23 cellular contexts compared by ENCODE assay signal in genomic region chr7:85997515-85997914, GRCh38.
DNase-seq lines count a peak whose midpoint lies in the region; ATAC-seq, FAIRE-seq and TF ChIP-seq lines count a peak whose summit lies in the region.
"Had no signal": no experiment of that assay in that cellular context is flagged by ENCODE, and none has a peak within 500 bp of the region (broad histone marks: within the 10 kb centered on the region; RNA-seq: fewer than 3 reads in every experiment).

No MANE protein-coding gene starts in this region.

- dilution Hi-C loops in endothelial cell of umbilical vein (cut with MboI; ENCODE audit: extremely low pct_ligation_motif_present, low sequenced_read_pairs): no loop called here

- H3K9ac ChIP-seq in SK-N-SH (no peak overlapping the region), PC-3 (ENCODE audit: low read length) (no peak overlapping the region), endothelial cell of umbilical vein (replicated peaks; ENCODE audit: extremely low read depth, insufficient read depth, low read length) (no peak overlapping the region)
- H3K9ac ChIP-seq: BLaER1 treated with 17β-estradiol and CSF1 and Interleukin-3, amounts not matched to agents 10 nM and 100 nM had no signal

- CTCF ChIA-PET in SK-N-SH (lab: Yijun Ruan, JAX): interaction anchor here (1.0 to 1.7 kb wide), 2 partner anchors 26 to 341 kb away, joined by 3 read pairs; no protein-coding TSS in a partner anchor
- CTCF ChIA-PET in PC-3 (lab: Charles Lee): no interaction called here
- CTCF ChIA-PET in endothelial cell of umbilical vein (lab: Charles Lee): no interaction called here

- H3K9me2 ChIP-seq in SK-N-SH (no peaks in the 10 kb centered on the region), PC-3 (replicated peaks; ENCODE audit: low read length) (no peaks in the 10 kb centered on the region)

- no peak for TF ChIP-seq EP300 in SK-N-SH (IDR thresholded peaks at IDR 0.05; ENCODE audit: borderline replicate concordance in 1 of 2, low read depth in 1 of 2, low read length in 1 of 2)

- no peaks in the 10 kb centered on the region for H3K9me1 ChIP-seq in endothelial cell of umbilical vein (replicated peaks; ENCODE audit: control insufficient read depth, extremely low read depth, insufficient read depth, low read length)

- H2AFZ ChIP-seq in SK-N-SH (ENCODE audit: low read depth) (no peak overlapping the region; the same call in 1 of the 2 replicates), PC-3 (ENCODE audit: low read length) (no peak overlapping the region), endothelial cell of umbilical vein (ENCODE audit: low read depth, low read length) (no peak overlapping the region)
- H2AFZ ChIP-seq: GM23338 had no signal

- H3K27ac ChIP-seq in SK-N-SH (ENCODE audit: low read depth in 2 of 2, low read length in 1 of 2) (no peak overlapping the region), PC-3 (ENCODE audit: low read length) (no peak overlapping the region), endothelial cell of umbilical vein (ENCODE audit: insufficient read depth, low read depth, low read length) (no peak overlapping the region)
- H3K27ac ChIP-seq: A549; BLaER1 treated with 17β-estradiol and CSF1 and Interleukin-3, amounts not matched to agents 10 nM and 100 nM had no signal

- FAIRE-seq in endothelial cell of umbilical vein (lab: Jason Lieb, UNC): no peak
- FAIRE-seq: D721Med, G401.6, GM12892 had no signal

- H3K27ac Mint-ChIP-seq in HFFc6: no peak overlapping the region
- H3K27ac Mint-ChIP-seq: CD14-positive monocyte; CD4-positive, alpha-beta T cell; CD8-positive, alpha-beta memory T cell; GM23338; H9 had no signal

- H3K4me1 ChIP-seq in SK-N-SH (ENCODE audit: control insufficient read depth in 1 of 2, insufficient read depth in 2 of 2, low read depth in 1 of 2, low read length in 1 of 2) (no peaks in the 10 kb centered on the region), PC-3 (ENCODE audit: insufficient read depth, low read length) (no peaks in the 10 kb centered on the region), endothelial cell of umbilical vein (ENCODE audit: control insufficient read depth, extremely low read depth, insufficient read depth, low read length) (peaks cover 7% of the 10 kb centered on the region)
- H3K4me1 ChIP-seq: A549; BE2C; BLaER1 treated with 17β-estradiol and CSF1 and Interleukin-3, amounts not matched to agents 10 nM and 100 nM had no signal

- H3K4me3 ChIP-seq in SK-N-SH (ENCODE audit: low read depth in 2 of 2, low read length in 1 of 2) (no peak overlapping the region), PC-3 (ENCODE audit: low read length) (no peak overlapping the region), endothelial cell of umbilical vein (replicated peaks in 1 of 3; ENCODE audit: insufficient read depth in 1 of 3, low read depth in 1 of 3, low read length in 3 of 3) (no peak overlapping the region)
- H3K4me3 ChIP-seq: A549; BLaER1 treated with 17β-estradiol and CSF1 and Interleukin-3, amounts not matched to agents 10 nM and 100 nM; GM23338 had no signal

- no peak for TF ChIP-seq POLR2A in endothelial cell of umbilical vein (IDR thresholded peaks at IDR 0.05; ENCODE audit: low read depth, low read length)

- H3K4me3 Mint-ChIP-seq in HFFc6: no peak overlapping the region
- H3K4me3 Mint-ChIP-seq: CD14-positive monocyte; CD4-positive, alpha-beta T cell; CD8-positive, alpha-beta memory T cell; GM23338; H9 had no signal

- TF ChIP-seq CTCF in SK-N-SH (IDR thresholded peaks at IDR 0.05) (no peak), PC-3 (conservative IDR thresholded peaks at IDR 0.05; ENCODE audit: low read depth, low read length) (no peak), endothelial cell of umbilical vein (IDR thresholded peaks at IDR 0.05; ENCODE audit: extremely low read depth in 1 of 2, insufficient read depth in 1 of 2, low read depth in 1 of 2, low read length in 2 of 2) (no peak), HFFc6 (IDR thresholded peaks at IDR 0.05) (no peak)

- H3K9me3 ChIP-seq in SK-N-SH (no peaks in the 10 kb centered on the region; the same call in 1 of the 2 replicates), PC-3 (ENCODE audit: low read length) (no peaks in the 10 kb centered on the region), endothelial cell of umbilical vein (replicated peaks; ENCODE audit: control insufficient read depth, insufficient read depth, low read length) (no peaks in the 10 kb centered on the region)
- H3K9me3 ChIP-seq: A549, BE2C had no signal

- H4K20me1 ChIP-seq in SK-N-SH (ENCODE audit: insufficient read depth) (no peaks in the 10 kb centered on the region), PC-3 (ENCODE audit: low read length) (no peaks in the 10 kb centered on the region), endothelial cell of umbilical vein (replicated peaks; ENCODE audit: control insufficient read depth, extremely low read depth, insufficient read depth, low read length) (no peaks in the 10 kb centered on the region)
- H4K20me1 ChIP-seq: BLaER1 treated with 17β-estradiol and CSF1 and Interleukin-3, amounts not matched to agents 10 nM and 100 nM had no signal

- intact Hi-C loops in PC-3 (cut with micrococcal nuclease): no loop called here
- intact Hi-C loops in endothelial cell of umbilical vein (cut with micrococcal nuclease): no loop called here

- H3K36me3 ChIP-seq in SK-N-SH (replicated peaks in 1 of 2; ENCODE audit: control insufficient read depth in 1 of 2, insufficient read depth in 2 of 2, low read length in 1 of 2) (no peaks in the 10 kb centered on the region), PC-3 (ENCODE audit: low read depth, low read length) (no peaks in the 10 kb centered on the region), endothelial cell of umbilical vein (ENCODE audit: control insufficient read depth in 2 of 2, extremely low read depth in 1 of 2, insufficient read depth in 2 of 2, low read length in 2 of 2) (no peaks in the 10 kb centered on the region)
- H3K36me3 ChIP-seq: BE2C; BLaER1 treated with 17β-estradiol and CSF1 and Interleukin-3, amounts not matched to agents 10 nM and 100 nM had no signal

- H3K79me2 ChIP-seq in SK-N-SH (ENCODE audit: insufficient read depth): no peaks in the 10 kb centered on the region
- no peaks in the 10 kb centered on the region for H3K79me2 ChIP-seq in PC-3 (ENCODE audit: low read length)
- H3K79me2 ChIP-seq in endothelial cell of umbilical vein (ENCODE audit: control insufficient read depth, insufficient read depth, low read length): no peaks in the 10 kb centered on the region

- no peaks in the 10 kb centered on the region for H3K4me1 Mint-ChIP-seq in HFFc6 (ENCODE audit: low read depth)
- H3K4me1 Mint-ChIP-seq: CD14-positive monocyte; CD8-positive, alpha-beta memory T cell; GM23338; H9 had no signal

- H3F3A ChIP-seq in SK-N-SH (replicated peaks; ENCODE audit: insufficient read depth): peaks cover 8% of the 10 kb centered on the region
- no peaks in the 10 kb centered on the region for H3F3A ChIP-seq in PC-3 (ENCODE audit: low read length, unreplicated experiment)

- TF ChIP-seq RAD21 in SK-N-SH (IDR thresholded peaks at IDR 0.05; ENCODE audit: low read length): no peak

- ATAC-seq in SK-N-SH treated with all-trans-retinoic acid at 6 μM for 48 hours: no peak
- ATAC-seq in PC-3: peak; percentile 65
- ATAC-seq: A549, GM23338, HCT116 had no signal

- H3K36me3 Mint-ChIP-seq in HFFc6 (ENCODE audit: low read depth): no peaks in the 10 kb centered on the region; the same call in 1 of the 2 replicates
- H3K36me3 Mint-ChIP-seq: CD14-positive monocyte; CD8-positive, alpha-beta memory T cell had no signal

- POLR2A ChIA-PET in SK-N-SH (lab: Yijun Ruan, JAX): no interaction called here
- POLR2A ChIA-PET in PC-3 (lab: Charles Lee; ENCODE audit: unreplicated experiment): interaction anchor here (0.5 kb wide), 1 partner anchor 172 kb away, joined by 3 read pairs; no protein-coding TSS in a partner anchor
- POLR2A ChIA-PET in endothelial cell of umbilical vein (lab: Charles Lee): no interaction called here

- peaks cover 81% of the 10 kb centered on the region for H3K9me3 Mint-ChIP-seq in HFFc6
- H3K9me3 Mint-ChIP-seq: GM23338 had no signal

- no peak for DNase-seq in SK-N-SH
- peak; percentile 7 for DNase-seq in PC-3
- DNase-seq in endothelial cell of umbilical vein (ENCODE audit: low read depth, low spot score): peak; percentile 42
- DNase-seq in activated naive CD4-positive, alpha-beta T cell treated with Interleukin-2 at 50 U/mL for 16 hours: no peak
- DNase-seq in HFFc6: no peak
- DNase-seq: 8988T; ACHN; AML-193; BE2C; CD4-positive, alpha-beta T cell; CD8-positive, alpha-beta memory T cell; DMS 273 treated with DMSO at 0.1 percent for 48 hours; DND-41; H9 had no signal

- no peaks in the 10 kb centered on the region for H3K27me3 ChIP-seq in SK-N-SH (ENCODE audit: insufficient read depth)
- no peaks in the 10 kb centered on the region for H3K27me3 ChIP-seq in PC-3 (ENCODE audit: low read length)
- H3K27me3 ChIP-seq in endothelial cell of umbilical vein (ENCODE audit: control insufficient read depth in 2 of 2, insufficient read depth in 2 of 2, low read length in 2 of 2): no peaks in the 10 kb centered on the region
- H3K27me3 ChIP-seq: BE2C; BLaER1 treated with 17β-estradiol and CSF1 and Interleukin-3, amounts not matched to agents 10 nM and 100 nM had no signal

- H3K4me2 ChIP-seq in SK-N-SH: no peak overlapping the region
- no peak overlapping the region for H3K4me2 ChIP-seq in PC-3 (ENCODE audit: low read length)
- peak overlapping the region; percentile 36 for H3K4me2 ChIP-seq in endothelial cell of umbilical vein (ENCODE audit: insufficient read depth, low read length)
- H3K4me2 ChIP-seq: A549; BLaER1 treated with 17β-estradiol and CSF1 and Interleukin-3, amounts not matched to agents 10 nM and 100 nM; GM23338 had no signal

- BruUV-seq in PC-3 (replicated peaks; lab: Mats Ljungman, UMichigan) (no TSS peak), endothelial cell of umbilical vein (replicated peaks; lab: Mats Ljungman, UMichigan) (no TSS peak)

- no peaks in the 10 kb centered on the region; the same call in 1 of the 2 replicates for H3K27me3 Mint-ChIP-seq in HFFc6 (ENCODE audit: insufficient read depth)
- H3K27me3 Mint-ChIP-seq: CD4-positive, alpha-beta T cell; CD8-positive, alpha-beta memory T cell had no signal

TF ChIP-seq in SK-N-SH treated with all-trans-retinoic acid at 6 μM for 48 hours, 23 proteins besides CTCF, POLR2A, EP300 and RAD21 (continues in another document):
- TF ChIP-seq ZNF70 (CRISPR knock-in tag; IDR thresholded peaks at IDR 0.05) (no peak), PPARA (CRISPR knock-in tag; IDR thresholded peaks at IDR 0.05; ENCODE audit: borderline replicate concordance) (no peak), SNAI2 (CRISPR knock-in tag; IDR thresholded peaks at IDR 0.05) (no peak)

TF ChIP-seq in endothelial cell of umbilical vein, 7 proteins besides CTCF, POLR2A, EP300 and RAD21 (continues in another document):
- TF ChIP-seq POLR2AphosphoS5 (IDR thresholded peaks at IDR 0.05; ENCODE audit: insufficient read depth, low read depth, low read length) (no peak), FOS (IDR thresholded peaks at IDR 0.05; ENCODE audit: borderline replicate concordance, insufficient read depth, low read length) (peak; percentile 86), MYC (IDR thresholded peaks at IDR 0.05; ENCODE audit: low read depth, low read length) (no peak), EZH2 (IDR thresholded peaks at IDR 0.05; ENCODE audit: borderline replicate concordance, low read depth, low read length, severe bottlenecking) (no peak), GATA2 (IDR thresholded peaks at IDR 0.05; ENCODE audit: insufficient read depth, insufficient read length, low read depth, low read length) (peak; percentile 81)

Comparison
In these comparisons a context has a peak if more than half of its experiments do, and no peak if none do; other contexts are left out.
1. DNase-seq: peak in PC-3 (single experiment) and endothelial cell of umbilical vein (single experiment); none in SK-N-SH (single experiment), activated naive CD4-positive, alpha-beta T cell treated with Interleukin-2 at 50 U/mL for 16 hours (single experiment) and HFFc6 (single experiment).